Comparison of ENCODE assay signal across 39 cellular contexts in the genomic region with DNA sequence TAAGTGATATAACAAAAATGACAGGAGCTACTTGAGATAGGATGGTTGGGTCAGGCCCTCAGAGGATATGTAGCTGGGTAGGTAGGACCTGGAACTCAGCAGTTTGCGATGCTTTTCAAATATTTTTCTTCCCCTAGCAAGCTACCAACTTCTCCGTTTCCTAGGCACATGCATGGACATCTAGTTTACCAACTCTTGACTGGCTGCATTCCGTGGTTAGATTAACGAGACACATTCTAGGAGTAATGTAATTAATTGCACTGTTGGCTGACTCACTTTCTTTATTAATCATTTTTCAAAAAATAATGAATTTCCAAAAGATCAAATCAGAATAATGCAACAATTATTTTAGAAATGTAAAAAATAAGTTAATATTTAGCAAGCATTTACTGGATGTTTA.
"Had no signal": no experiment of that assay in that cellular context is flagged by ENCODE, and none has a peak within 500 bp of the region (broad histone marks: within the 10 kb centered on the region; RNA-seq: fewer than 3 reads in every experiment).

No MANE protein-coding gene starts in this region.

- H3K4me1 Mint-ChIP-seq: activated naive CD4-positive, alpha-beta T cell treated with anti-CD3 and anti-CD28 coated beads, Interleukin-2, amount 50 U/mL, for 24 hours; activated T-helper 17 cell treated with anti-CD3 and anti-CD28 coated beads, Interleukin-2, amount 50 U/mL, for 72 hours; central memory CD8-positive, alpha-beta T cell had no signal

- DNase-seq: activated effector memory CD4-positive, alpha-beta T cell treated with anti-CD3 and anti-CD28 coated beads, Interleukin-2, amount 50 U/mL, for 16 hours; activated effector memory CD4-positive, alpha-beta T cell treated with Interleukin-2 at 50 U/mL for 16 hours; activated gamma-delta T cell; activated gamma-delta T cell treated with Interleukin-2 at 50 U/mL for 16 hours; activated naive CD4-positive, alpha-beta T cell; activated naive CD4-positive, alpha-beta T cell treated with anti-CD3 and anti-CD28 coated beads for 36 hours; activated naive CD4-positive, alpha-beta T cell treated with anti-CD3 and anti-CD28 coated beads, Interleukin-2, amount 10 ng/mL, durations not matched to agents 7 days and 5 days; activated naive CD4-positive, alpha-beta T cell treated with anti-CD3 and anti-CD28 coated beads, Interleukin-2, amount 50 U/mL, for 16 hours; activated naive CD4-positive, alpha-beta T cell treated with Interleukin-2 at 50 U/mL for 16 hours; activated naive CD8-positive, alpha-beta T cell treated with anti-CD3 and anti-CD28 coated beads for 36 hours; activated naive CD8-positive, alpha-beta T cell treated with anti-CD3 and anti-CD28 coated beads, Interleukin-2, amount 10 ng/mL, durations not matched to agents 7 days and 5 days; activated naive CD8-positive, alpha-beta T cell treated with anti-CD3 and anti-CD28 coated beads, Interleukin-2, amount 50 U/mL, for 24 hours; activated T-cell treated with anti-CD3 and anti-CD28 coated beads, Interleukin-2, amount 50 U/mL, for 1 hour; activated T-cell treated with anti-CD3 and anti-CD28 coated beads, Interleukin-2, amount 50 U/mL, for 24 hours; activated T-cell treated with anti-CD3 and anti-CD28 coated beads, Interleukin-2, amount 50 U/mL, for 4 hours; activated T-cell treated with anti-CD3 and anti-CD28 coated beads, Interleukin-2, amount 50 U/mL, for 48 hours; activated T-cell treated with anti-CD3 and anti-CD28 coated beads, Interleukin-2, amount 50 U/mL, for 72 hours; adrenal gland; amniotic stem cell; amygdala; anterior cingulate cortex; aorta; body of pancreas; brain microvascular endothelial cell; caudate nucleus; central memory CD4-positive, alpha-beta T cell; cerebellar nuclear complex had no signal

- H3K4me3 ChIP-seq: adrenal gland, ascending aorta, body of pancreas, breast epithelium, cardiac muscle cell had no signal

- H3K4me1 ChIP-seq: adrenal gland, ascending aorta, body of pancreas, breast epithelium had no signal

- H3K36me3 Mint-ChIP-seq: activated naive CD4-positive, alpha-beta T cell treated with anti-CD3 and anti-CD28 coated beads, Interleukin-2, amount 10 ng/mL, durations not matched to agents 7 days and 5 days; activated naive CD4-positive, alpha-beta T cell treated with anti-CD3 and anti-CD28 coated beads, Interleukin-2, amount 50 U/mL, for 24 hours; activated naive CD4-positive, alpha-beta T cell treated with anti-CD3 and anti-CD28 coated beads, Interleukin-2, amount 50 U/mL, for 72 hours; activated naive CD8-positive, alpha-beta T cell; activated naive CD8-positive, alpha-beta T cell treated with anti-CD3 and anti-CD28 coated beads for 36 hours; activated naive CD8-positive, alpha-beta T cell treated with anti-CD3 and anti-CD28 coated beads, Interleukin-2, amount 10 ng/mL, durations not matched to agents 7 days and 5 days; brain had no signal

- H3K9me3 Mint-ChIP-seq: activated naive CD4-positive, alpha-beta T cell treated with anti-CD3 and anti-CD28 coated beads for 36 hours; activated naive CD4-positive, alpha-beta T cell treated with anti-CD3 and anti-CD28 coated beads, Interleukin-2, amount 10 ng/mL, durations not matched to agents 7 days and 5 days; activated naive CD4-positive, alpha-beta T cell treated with anti-CD3 and anti-CD28 coated beads, Interleukin-2, amount 50 U/mL, for 24 hours; activated naive CD4-positive, alpha-beta T cell treated with anti-CD3 and anti-CD28 coated beads, Interleukin-2, amount 50 U/mL, for 72 hours; activated naive CD8-positive, alpha-beta T cell treated with anti-CD3 and anti-CD28 coated beads for 36 hours; activated naive CD8-positive, alpha-beta T cell treated with anti-CD3 and anti-CD28 coated beads, Interleukin-2, amount 10 ng/mL, durations not matched to agents 7 days and 5 days; activated naive CD8-positive, alpha-beta T cell treated with anti-CD3 and anti-CD28 coated beads, Interleukin-2, amount 50 U/mL, for 24 hours; activated T-cell treated with anti-CD3 and anti-CD28 coated beads, Interleukin-2, amount 50 U/mL, for 24 hours; activated T-cell treated with anti-CD3 and anti-CD28 coated beads, Interleukin-2, amount 50 U/mL, for 4 hours; activated T-cell treated with anti-CD3 and anti-CD28 coated beads, Interleukin-2, amount 50 U/mL, for 72 hours; activated T-helper 1 cell treated with anti-CD3 and anti-CD28 coated beads, Interleukin-12 subunit alpha, Interleukin-12 subunit beta, Interleukin-2, Interleukin-4 antibody, amounts not matched to agents 30 ng/mL and 10 ng/mL and 1 ng/mL, durations not matched to agents 14 hours and 24 hours and 36 hours; activated T-helper 17 cell treated with anti-CD3 and anti-CD28 coated beads, Interleukin-2, amount 50 U/mL, for 72 hours; activated T-helper 2 cell treated with anti-CD3 and anti-CD28 coated beads, Interferon-gamma antibody, Interleukin-2, Interleukin-4, amounts not matched to agents 10 μg/mL and 5 μg/mL and 100 μg/mL, durations not matched to agents 14 hours and 24 hours and 36 hours; brain; central memory CD8-positive, alpha-beta T cell had no signal

- FAIRE-seq: bronchial epithelial cell had no signal

- H3K36me3 ChIP-seq: adrenal gland, ascending aorta, brain microvascular endothelial cell, breast epithelium, cardiac muscle cell had no signal

- H3K27me3 ChIP-seq: adrenal gland, ascending aorta, body of pancreas, brain microvascular endothelial cell, breast epithelium, cardiac muscle cell had no signal

- H3K27ac Mint-ChIP-seq: activated naive CD4-positive, alpha-beta T cell treated with anti-CD3 and anti-CD28 coated beads for 36 hours; activated naive CD4-positive, alpha-beta T cell treated with anti-CD3 and anti-CD28 coated beads, Interleukin-2, amount 10 ng/mL, durations not matched to agents 7 days and 5 days; activated naive CD4-positive, alpha-beta T cell treated with anti-CD3 and anti-CD28 coated beads, Interleukin-2, amount 50 U/mL, for 24 hours; activated naive CD4-positive, alpha-beta T cell treated with anti-CD3 and anti-CD28 coated beads, Interleukin-2, amount 50 U/mL, for 72 hours; activated naive CD8-positive, alpha-beta T cell; activated naive CD8-positive, alpha-beta T cell treated with anti-CD3 and anti-CD28 coated beads for 36 hours; activated naive CD8-positive, alpha-beta T cell treated with anti-CD3 and anti-CD28 coated beads, Interleukin-2, amount 10 ng/mL, durations not matched to agents 7 days and 5 days; activated naive CD8-positive, alpha-beta T cell treated with anti-CD3 and anti-CD28 coated beads, Interleukin-2, amount 50 U/mL, for 24 hours; activated T-cell treated with anti-CD3 and anti-CD28 coated beads, Interleukin-2, amount 50 U/mL, for 24 hours; activated T-cell treated with anti-CD3 and anti-CD28 coated beads, Interleukin-2, amount 50 U/mL, for 72 hours; activated T-helper 1 cell treated with anti-CD3 and anti-CD28 coated beads, Interleukin-12 subunit alpha, Interleukin-12 subunit beta, Interleukin-2, Interleukin-4 antibody, amounts not matched to agents 30 ng/mL and 10 ng/mL and 1 ng/mL, durations not matched to agents 14 hours and 24 hours and 36 hours; activated T-helper 17 cell treated with anti-CD3 and anti-CD28 coated beads, Interleukin-2, amount 50 U/mL, for 72 hours; activated T-helper 2 cell treated with anti-CD3 and anti-CD28 coated beads, Interferon-gamma antibody, Interleukin-2, Interleukin-4, amounts not matched to agents 10 μg/mL and 5 μg/mL and 100 μg/mL, durations not matched to agents 14 hours and 24 hours and 36 hours had no signal

- H3K27ac ChIP-seq: adrenal gland, ascending aorta, brain microvascular endothelial cell, breast epithelium, cardiac muscle cell had no signal

- H3K27me3 Mint-ChIP-seq: activated naive CD4-positive, alpha-beta T cell treated with anti-CD3 and anti-CD28 coated beads, Interleukin-2, amount 10 ng/mL, durations not matched to agents 7 days and 5 days; brain had no signal

- ATAC-seq: activated naive CD4-positive, alpha-beta T cell treated with anti-CD3 and anti-CD28 coated beads, Interleukin-2, amount 50 U/mL, for 72 hours; activated naive CD8-positive, alpha-beta T cell treated with anti-CD3 and anti-CD28 coated beads, Interleukin-2, amount 50 U/mL, for 24 hours; activated T-cell treated with anti-CD3 and anti-CD28 coated beads, Interleukin-2, amount 50 U/mL, for 4 hours; activated T-cell treated with anti-CD3 and anti-CD28 coated beads, Interleukin-2, amount 50 U/mL, for 72 hours; activated T-helper 17 cell treated with anti-CD3 and anti-CD28 coated beads, Interleukin-2, amount 50 U/mL, for 72 hours; body of pancreas had no signal

- H3K9me3 ChIP-seq: adrenal gland, ascending aorta, breast epithelium had no signal

- H3K4me3 Mint-ChIP-seq: activated naive CD4-positive, alpha-beta T cell treated with anti-CD3 and anti-CD28 coated beads for 36 hours; activated naive CD4-positive, alpha-beta T cell treated with anti-CD3 and anti-CD28 coated beads, Interleukin-2, amount 10 ng/mL, durations not matched to agents 7 days and 5 days; activated naive CD4-positive, alpha-beta T cell treated with anti-CD3 and anti-CD28 coated beads, Interleukin-2, amount 50 U/mL, for 24 hours; activated naive CD8-positive, alpha-beta T cell; activated naive CD8-positive, alpha-beta T cell treated with anti-CD3 and anti-CD28 coated beads for 36 hours; activated naive CD8-positive, alpha-beta T cell treated with anti-CD3 and anti-CD28 coated beads, Interleukin-2, amount 10 ng/mL, durations not matched to agents 7 days and 5 days; activated naive CD8-positive, alpha-beta T cell treated with anti-CD3 and anti-CD28 coated beads, Interleukin-2, amount 50 U/mL, for 24 hours; activated T-cell treated with anti-CD3 and anti-CD28 coated beads, Interleukin-2, amount 50 U/mL, for 24 hours; activated T-cell treated with anti-CD3 and anti-CD28 coated beads, Interleukin-2, amount 50 U/mL, for 4 hours; activated T-cell treated with anti-CD3 and anti-CD28 coated beads, Interleukin-2, amount 50 U/mL, for 72 hours; activated T-helper 1 cell treated with anti-CD3 and anti-CD28 coated beads, Interleukin-12 subunit alpha, Interleukin-12 subunit beta, Interleukin-2, Interleukin-4 antibody, amounts not matched to agents 30 ng/mL and 10 ng/mL and 1 ng/mL, durations not matched to agents 14 hours and 24 hours and 36 hours; activated T-helper 17 cell treated with anti-CD3 and anti-CD28 coated beads, Interleukin-2, amount 50 U/mL, for 72 hours; brain; central memory CD8-positive, alpha-beta T cell had no signal
